Comparison of ENCODE assay signal across 7 cellular contexts in genomic region chr2:50484371-50484770, GRCh38.
"Had no signal": no experiment of that assay in that cellular context is flagged by ENCODE, and none has a peak within 500 bp of the region (broad histone marks: within the 10 kb centered on the region; RNA-seq: fewer than 3 reads in every experiment).

No MANE protein-coding gene starts in this region.

- H2AFZ ChIP-seq: GM23248, GM23338 had no signal

- H3K4me3 ChIP-seq: GM23248, GM23338 had no signal

- DNase-seq: GM23248, GOT3, H7, H9, HCEC 1CT, HFFc6 had no signal

- H3K4me2 ChIP-seq: GM23338 had no signal

- H3K27ac ChIP-seq: GM23248 had no signal
